ENCODE assay signal across 8 cellular contexts in genomic region chr12:53974084-53975018, GRCh38. TPM values are rescaled to one million over a fixed set of nuclear protein-coding genes. Genes with fewer than 3 reads are reported as not detected.
DNase-seq lines count a peak whose midpoint lies in the region; TF ChIP-seq lines count a peak whose summit lies in the region.

Gene HOTAIR, minus strand, starts transcription at chr12:53974954.

- intact Hi-C loops in tibial artery (cut with DNase I; ENCODE audit: low total_unique reads): loop anchor here (10.0 kb wide), 1 partner anchor 390 kb away; the partner anchor contains the start of gene GPR84

- peak within 1 kb of the TSS; percentile 81 for H2AFZ ChIP-seq in hepatocyte

- peak within 1 kb of the TSS; percentile 47; the same call in 1 of the 2 replicates for H3K4me3 ChIP-seq in GM08714 (ENCODE audit: low read length)
- H3K4me3 ChIP-seq in SJCRH30: peak within 1 kb of the TSS; percentile 80
- H3K4me3 ChIP-seq in hepatocyte: peak within 1 kb of the TSS; percentile 44
- H3K4me3 ChIP-seq in tibial artery: peak within 1 kb of the TSS; percentile 75 to 85

- 3% methylated on average over 46 of the region's 59 CpGs for WGBS in hepatocyte (ENCODE audit: low lambda C conversion rate, missing lambda C conversion rate)

- no peaks in the 10 kb centered on the region; the same call in 1 of the 2 replicates for H3K27me3 ChIP-seq in SJCRH30
- peaks cover 92% of the 10 kb centered on the region for H3K27me3 ChIP-seq in hepatocyte
- no peaks in the 10 kb centered on the region for H3K27me3 ChIP-seq in tibial artery

- H3K9me2 ChIP-seq in hepatocyte (replicated peaks; ENCODE audit: insufficient read depth): no peaks in the 10 kb centered on the region

- H3K27ac ChIP-seq in SJCRH30 (peak within 1 kb of the TSS; percentile 78), hepatocyte (peak within 1 kb of the TSS; percentile 52), tibial artery (peak within 1 kb of the TSS; percentile 93 to 98)

- H3K79me2 ChIP-seq in hepatocyte: no peaks in the 10 kb centered on the region

- TF ChIP-seq CTCF in hepatocyte (IDR thresholded peaks at IDR 0.05; ENCODE audit: poor library complexity) (no peak), tibial artery (IDR thresholded peaks at IDR 0.05) (no peak)

- DNase-seq in A172 (ENCODE audit: low spot score) (peak; percentile 58), SJCRH30 (peak; percentile 76 to 78), hepatocyte (ENCODE audit: low spot score) (peak; percentile 49), tibial artery (peak in 1 of 2 donors; percentile 81), cerebellar cortex (ENCODE audit: low spot score) (no peak), T-helper 9 cell (no peak)
- no peak for DNase-seq in stimulated activated CD4-positive, alpha-beta T cell treated with anti-CD3 and anti-CD28 coated beads, Interleukin-12 subunit alpha, Interleukin-12 subunit beta, amount 100 ng/mL, for 4 hours

- peak within 1 kb of the TSS; percentile 88 for H3K4me2 ChIP-seq in hepatocyte

- H3K36me3 ChIP-seq in SJCRH30 (no peaks in the 10 kb centered on the region), hepatocyte (replicated peaks; ENCODE audit: insufficient read depth, low read depth) (no peaks in the 10 kb centered on the region), tibial artery (no peaks in the 10 kb centered on the region)

- H4K20me1 ChIP-seq in hepatocyte (ENCODE audit: insufficient read depth, poor library complexity, severe bottlenecking): no peaks in the 10 kb centered on the region

- H3K9me3 ChIP-seq in SJCRH30 (replicated peaks) (no peaks in the 10 kb centered on the region), hepatocyte (ENCODE audit: low read depth) (no peaks in the 10 kb centered on the region), tibial artery (no peaks in the 10 kb centered on the region)

- H3K4me1 ChIP-seq in SJCRH30 (peaks cover 3% of the 10 kb centered on the region; the same call in 1 of the 2 replicates), hepatocyte (ENCODE audit: insufficient read depth) (peaks cover 30% of the 10 kb centered on the region), tibial artery (peaks cover 0 to 63% (median 44%) of the 10 kb centered on the region in 4 donors)

RNA-seq across cellular contexts. Expression of gene HOTAIR, which starts in this region (rescaled TPM):
- 8.4 and 9.8 TPM in 2 replicates for total RNA-seq in A172 (2014; rRNA removed; shearing (Covaris generic))
- total RNA-seq in SJCRH30 (2014; rRNA removed; shearing (Covaris generic)): 1.0 and 1.5 TPM in 2 replicates
- total RNA-seq in hepatocyte: 0.32 and 0.90 TPM in 2 replicates
- 0.82 TPM in 1 of 2 replicates, not detected in the other for polyA plus RNA-seq in hepatocyte

Comparison
In these comparisons a context has a peak if more than half of its experiments do, and no peak if none do; other contexts are left out.
1. Peak in DNase-seq, H3K4me3 ChIP-seq, H3K27ac ChIP-seq and H3K4me2 ChIP-seq in hepatocyte; RNA of the gene not detected or under 1 TPM.
2. DNase-seq: peak in A172 (single experiment) and SJCRH30 (2 of 2); none in cerebellar cortex (single experiment), T-helper 9 cell (single experiment) and stimulated activated CD4-positive, alpha-beta T cell treated with anti-CD3 and anti-CD28 coated beads, Interleukin-12 subunit alpha, Interleukin-12 subunit beta, amount 100 ng/mL, for 4 hours (single experiment).
3. Peak in every context shown above with its lines, with median percentiles within 50 percentile points of each other: H3K4me3 ChIP-seq and H3K27ac ChIP-seq.